In genomic region chr4:127856485-127857447, GRCh38 we compare ENCODE assay signal across 8 cellular contexts.
A peak's percentile ranks its signal among the peaks of the same experiment; 100 is the strongest.
DNase-seq lines count a peak whose midpoint lies in the region; ATAC-seq and TF ChIP-seq lines count a peak whose summit lies in the region.

No MANE protein-coding gene starts in this region.

- peak; percentile 78 for ATAC-seq in GM19463 (IDR thresholded peaks at IDR 0.05; ENCODE audit: unreplicated experiment)
- peak; percentile 93 for ATAC-seq in HG03432 (IDR thresholded peaks at IDR 0.05; ENCODE audit: unreplicated experiment)
- no peak for ATAC-seq in activated naive CD8-positive, alpha-beta T cell treated with anti-CD3 and anti-CD28 coated beads, Interleukin-2, amount 50 U/mL, for 24 hours

- peaks cover 24% of the 10 kb centered on the region for H3K9me3 Mint-ChIP-seq in activated naive CD4-positive, alpha-beta T cell treated with anti-CD3 and anti-CD28 coated beads, Interleukin-2, amount 10 ng/mL, durations not matched to agents 7 days and 5 days
- H3K9me3 Mint-ChIP-seq in activated naive CD8-positive, alpha-beta T cell treated with anti-CD3 and anti-CD28 coated beads, Interleukin-2, amount 50 U/mL, for 24 hours: peaks cover 38% of the 10 kb centered on the region

- no peaks in the 10 kb centered on the region for H3K27me3 Mint-ChIP-seq in activated naive CD4-positive, alpha-beta T cell treated with anti-CD3 and anti-CD28 coated beads, Interleukin-2, amount 10 ng/mL, durations not matched to agents 7 days and 5 days
- no peaks in the 10 kb centered on the region for H3K27me3 Mint-ChIP-seq in activated naive CD8-positive, alpha-beta T cell treated with anti-CD3 and anti-CD28 coated beads, Interleukin-2, amount 50 U/mL, for 24 hours

- TF ChIP-seq CTCF in AG10803 (conservative IDR thresholded peaks at IDR 0.05; ENCODE audit: low read length) (no peak), epithelial cell of esophagus (IDR thresholded peaks at IDR 0.05; ENCODE audit: insufficient read depth, low read depth, low read length, missing control alignments) (no peak)

- no peak overlapping the region for H3K4me3 Mint-ChIP-seq in activated naive CD4-positive, alpha-beta T cell treated with anti-CD3 and anti-CD28 coated beads, Interleukin-2, amount 10 ng/mL, durations not matched to agents 7 days and 5 days
- no peak overlapping the region for H3K4me3 Mint-ChIP-seq in activated naive CD8-positive, alpha-beta T cell treated with anti-CD3 and anti-CD28 coated beads, Interleukin-2, amount 50 U/mL, for 24 hours

- no peak overlapping the region for H3K4me3 ChIP-seq in AG10803 (ENCODE audit: low read length)
- peak overlapping the region; percentile 27 for H3K4me3 ChIP-seq in epithelial cell of esophagus (ENCODE audit: low read length)

- no peaks in the 10 kb centered on the region for H3K4me1 Mint-ChIP-seq in activated naive CD4-positive, alpha-beta T cell treated with anti-CD3 and anti-CD28 coated beads, Interleukin-2, amount 10 ng/mL, durations not matched to agents 7 days and 5 days
- no peaks in the 10 kb centered on the region for H3K4me1 Mint-ChIP-seq in activated naive CD8-positive, alpha-beta T cell treated with anti-CD3 and anti-CD28 coated beads, Interleukin-2, amount 50 U/mL, for 24 hours

- peaks cover 6% of the 10 kb centered on the region for H3K36me3 Mint-ChIP-seq in activated naive CD4-positive, alpha-beta T cell treated with anti-CD3 and anti-CD28 coated beads, Interleukin-2, amount 10 ng/mL, durations not matched to agents 7 days and 5 days
- H3K36me3 Mint-ChIP-seq in activated naive CD8-positive, alpha-beta T cell treated with anti-CD3 and anti-CD28 coated beads, Interleukin-2, amount 50 U/mL, for 24 hours (ENCODE audit: low read depth): peaks cover 39% of the 10 kb centered on the region

- DNase-seq in AG10803 (ENCODE audit: low read depth): peak; percentile 93
- peak; percentile 93 for DNase-seq in epithelial cell of esophagus (ENCODE audit: low read depth)
- DNase-seq in nucleus accumbens (lab: John Stamatoyannopoulos, UW): no peak
- no peak for DNase-seq in activated naive CD4-positive, alpha-beta T cell treated with anti-CD3 and anti-CD28 coated beads, Interleukin-2, amount 10 ng/mL, durations not matched to agents 7 days and 5 days
- DNase-seq in activated naive CD8-positive, alpha-beta T cell treated with anti-CD3 and anti-CD28 coated beads, Interleukin-2, amount 50 U/mL, for 24 hours: no peak
- DNase-seq in activated CD8-positive, alpha-beta memory T cell treated with anti-CD3 and anti-CD28 coated beads, Interleukin-2, amount 50 U/mL, for 48 hours: no peak

- H3K27ac Mint-ChIP-seq in activated naive CD4-positive, alpha-beta T cell treated with anti-CD3 and anti-CD28 coated beads, Interleukin-2, amount 10 ng/mL, durations not matched to agents 7 days and 5 days: no peak overlapping the region
- H3K27ac Mint-ChIP-seq in activated naive CD8-positive, alpha-beta T cell treated with anti-CD3 and anti-CD28 coated beads, Interleukin-2, amount 50 U/mL, for 24 hours: no peak overlapping the region

- CTCF ChIA-PET in activated naive CD4-positive, alpha-beta T cell treated with anti-CD3 and anti-CD28 coated beads, Interleukin-2, amount 10 ng/mL, durations not matched to agents 7 days and 5 days (lab: Charles Lee): no interaction called here

Comparison
In these comparisons a context has a peak if more than half of its experiments do, and no peak if none do; other contexts are left out.
1. DNase-seq: peak in AG10803 (single experiment) and epithelial cell of esophagus (single experiment); none in nucleus accumbens (0 of 56), activated naive CD4-positive, alpha-beta T cell treated with anti-CD3 and anti-CD28 coated beads, Interleukin-2, amount 10 ng/mL, durations not matched to agents 7 days and 5 days (single experiment), activated naive CD8-positive, alpha-beta T cell treated with anti-CD3 and anti-CD28 coated beads, Interleukin-2, amount 50 U/mL, for 24 hours (single experiment) and activated CD8-positive, alpha-beta memory T cell treated with anti-CD3 and anti-CD28 coated beads, Interleukin-2, amount 50 U/mL, for 48 hours (single experiment).